In genomic region chr12:122079532-122080081, GRCh38 we compare ENCODE assay signal across 8 cellular contexts. TPM values are rescaled to one million over a fixed set of nuclear protein-coding genes. Genes with fewer than 3 reads are reported as not detected.
DNase-seq lines count a peak whose midpoint lies in the region; ATAC-seq and TF ChIP-seq lines count a peak whose summit lies in the region.

No MANE protein-coding gene starts in this region.

- H3K27me3 Mint-ChIP-seq in CD4-positive, alpha-beta memory T cell, result no peaks in the 10 kb centered on the region

- POLR2A ChIA-PET in CD4-positive, alpha-beta memory T cell (lab: Charles Lee; ENCODE audit: partially characterized antibody), result interaction anchor here (1.6 to 5.7 kb wide), 5 partner anchors 10 to 44 kb away, joined by 5 to 53 read pairs (median 31); no protein-coding TSS in a partner anchor

- ATAC-seq in right lobe of liver, result no peak
- ATAC-seq in HG02610 (IDR thresholded peaks at IDR 0.05; ENCODE audit: unreplicated experiment), result no peak

- peak overlapping the region; percentile 82 to 92 for H3K4me3 ChIP-seq in CD4-positive, alpha-beta memory T cell (ENCODE audit: low read length in 2 of 2)
- H3K4me3 ChIP-seq in astrocyte of the cerebellum (ENCODE audit: low read depth, low read length), result peak overlapping the region; percentile 75
- H3K4me3 ChIP-seq in right lobe of liver, result peak overlapping the region; percentile 56 to 88 (median 65)
- H3K4me3 ChIP-seq in tibial nerve, result peak overlapping the region; percentile 61 to 85 (median 65)

- TF ChIP-seq CTCF in astrocyte of the cerebellum (IDR thresholded peaks at IDR 0.05; ENCODE audit: low read depth, low read length, missing control alignments) (no peak), right lobe of liver (IDR thresholded peaks at IDR 0.05) (no peak), tibial nerve (IDR thresholded peaks at IDR 0.05) (no peak)

- H3K36me3 Mint-ChIP-seq in CD4-positive, alpha-beta memory T cell, result peaks cover 8 to 24% of the 10 kb centered on the region in 2 donors

- intact Hi-C loops in CD4-positive, alpha-beta memory T cell (cut with micrococcal nuclease), result loop anchor here (1.0 to 2.0 kb wide), 2 partner anchors 9 to 21 kb away; no protein-coding TSS in a partner anchor
- intact Hi-C loops in right lobe of liver (cut with DNase I), result no loop called here

- no peaks in the 10 kb centered on the region for H3K36me3 ChIP-seq in CD4-positive, alpha-beta memory T cell (ENCODE audit: insufficient read depth, low read length)
- H3K36me3 ChIP-seq in right lobe of liver (no peaks in the 10 kb centered on the region), tibial nerve (peaks cover 0 to 7% (median 0%) of the 10 kb centered on the region in 3 donors)

- peak overlapping the region; percentile 69 for H3K27ac ChIP-seq in CD4-positive, alpha-beta memory T cell (ENCODE audit: low read depth, low read length)
- H3K27ac ChIP-seq in right lobe of liver, result peak overlapping the region; percentile 72 to 89 (median 79)
- H3K27ac ChIP-seq in tibial nerve, result peak overlapping the region; percentile 40 to 90 (median 86)

- in situ Hi-C loops in astrocyte of the cerebellum (cut with HindIII; ENCODE audit: low sequenced_read_pairs), result no loop called here

- peaks cover 59% of the 10 kb centered on the region for H3K4me1 ChIP-seq in CD4-positive, alpha-beta memory T cell (ENCODE audit: insufficient read depth, low read length)
- H3K4me1 ChIP-seq in right lobe of liver (peaks cover 0 to 44% (median 7%) of the 10 kb centered on the region in 4 donors), tibial nerve (peaks cover 0 to 63% (median 37%) of the 10 kb centered on the region in 4 donors)

- no peaks in the 10 kb centered on the region for H3K9me3 ChIP-seq in CD4-positive, alpha-beta memory T cell (ENCODE audit: control insufficient read depth in 1 of 2, low read length in 2 of 2)
- H3K9me3 ChIP-seq in right lobe of liver (no peaks in the 10 kb centered on the region), tibial nerve (no peaks in the 10 kb centered on the region)

- no peak for TF ChIP-seq EP300 in tibial nerve (IDR thresholded peaks at IDR 0.05)

- peak in 2 of 5 donors; percentile 21 for DNase-seq in CD4-positive, alpha-beta memory T cell
- DNase-seq in Kasumi-1 (lab: John Stamatoyannopoulos, UW), result peak; percentile 38 to 41
- DNase-seq in astrocyte of the cerebellum (ENCODE audit: low read depth), result no peak
- DNase-seq in right lobe of liver, result no peak
- no peak for DNase-seq in tibial nerve (ENCODE audit: low spot score in 2 of 2)
- DNase-seq in UCSD-AML1 (lab: John Stamatoyannopoulos, UW; ENCODE audit: unreplicated experiment), result no peak
- no peak for DNase-seq in amniotic stem cell (lab: John Stamatoyannopoulos, UW)

- peak overlapping the region; percentile 84 to 98 (median 95) for H3K4me3 Mint-ChIP-seq in CD4-positive, alpha-beta memory T cell

- H3K4me1 Mint-ChIP-seq in CD4-positive, alpha-beta memory T cell, result peaks cover 33 to 56% (median 44%) of the 10 kb centered on the region in 4 donors

- TF ChIP-seq POLR2A in right lobe of liver (IDR thresholded peaks at IDR 0.05) (no peak), tibial nerve (IDR thresholded peaks at IDR 0.05) (no peak)

- no peaks in the 10 kb centered on the region for H3K27me3 ChIP-seq in CD4-positive, alpha-beta memory T cell (ENCODE audit: insufficient read depth, low read length)
- H3K27me3 ChIP-seq in right lobe of liver (no peaks in the 10 kb centered on the region), tibial nerve (no peaks in the 10 kb centered on the region)

- CTCF ChIA-PET in CD4-positive, alpha-beta memory T cell (lab: Charles Lee; ENCODE audit: partially characterized antibody), result interaction anchor here (1.3 to 4.2 kb wide), 6 partner anchors 10 to 43 kb away, joined by 3 to 45 read pairs (median 10); no protein-coding TSS in a partner anchor

- WGBS in right lobe of liver (ENCODE audit: insufficient coverage, low coverage, low lambda C conversion rate, missing lambda C conversion rate), result 5% methylated on average over 10 of the region's 13 CpGs
- WGBS in tibial nerve, 2 donors, result 2 to 3% methylated on average over 12 to 13 of the region's 13 CpGs

- H3K9me3 Mint-ChIP-seq in CD4-positive, alpha-beta memory T cell, result no peaks in the 10 kb centered on the region

- peak overlapping the region; percentile 77 to 99 (median 95) for H3K27ac Mint-ChIP-seq in CD4-positive, alpha-beta memory T cell

RNA-seq across cellular contexts. Expression of gene MLXIP, which starts 1.1 kb away (rescaled TPM):
- total RNA-seq in CD4-positive, alpha-beta memory T cell, result 10 to 100 TPM; 79.5 to 88.1 TPM
- polyA plus RNA-seq in CD4-positive, alpha-beta memory T cell, result 10 to 100 TPM in 1 of 2 donors, 1 to 10 TPM in 1; 2.7 to 23.8 TPM
- total RNA-seq in right lobe of liver (10 to 100 TPM; 13.9 to 45.9 (median 16.6) TPM), tibial nerve (10 to 100 TPM; 22.1 to 57.0 (median 27.1) TPM)

RNA-seq across cellular contexts. Expression of gene BCL7A, which starts 57.9 kb away (rescaled TPM):
- total RNA-seq in CD4-positive, alpha-beta memory T cell, result 1 to 10 TPM; 3.0 to 3.7 TPM
- 1 to 10 TPM; 1.5 to 2.5 TPM for polyA plus RNA-seq in CD4-positive, alpha-beta memory T cell
- total RNA-seq in right lobe of liver, result 1 to 10 TPM; 3.5 to 6.4 (median 4.6) TPM
- 10 to 100 TPM in 1 of 4 donors, 1 to 10 TPM in 3; 2.4 to 10.7 (median 5.1) TPM for total RNA-seq in tibial nerve

Comparison
In these comparisons a context has a peak if more than half of its experiments do, and no peak if none do; other contexts are left out.
1. DNase-seq: peak in Kasumi-1 (2 of 2); none in astrocyte of the cerebellum (single experiment), right lobe of liver (0 of 3), tibial nerve (0 of 2), UCSD-AML1 (single experiment) and amniotic stem cell (single experiment).
2. Peak in every context shown above with its lines, with median percentiles within 50 percentile points of each other: H3K27ac ChIP-seq and H3K4me3 ChIP-seq.